In the genomic region with DNA sequence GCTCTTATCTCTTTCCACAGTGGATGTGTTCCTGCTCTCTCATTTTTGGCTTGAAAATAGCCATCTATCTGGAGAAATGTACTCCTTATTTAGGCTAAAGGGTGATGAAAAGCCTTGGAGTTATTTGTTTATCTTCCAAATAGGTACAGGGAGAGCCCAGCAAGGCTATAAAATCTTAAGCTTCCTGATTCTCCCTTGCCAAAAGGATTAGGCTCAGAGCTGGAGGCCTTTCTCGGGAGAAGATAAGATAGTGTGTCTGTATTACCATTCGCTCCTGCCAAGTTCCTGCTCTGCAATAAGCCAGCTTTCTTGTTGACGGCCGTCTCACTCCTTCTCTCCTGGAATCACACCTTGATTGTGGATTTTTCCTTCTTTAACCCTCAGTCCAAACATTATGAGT, we compare ENCODE assay signal across 16 cellular contexts.
DNase-seq lines count a peak whose midpoint lies in the region; ATAC-seq and TF ChIP-seq lines count a peak whose summit lies in the region.
"Had no signal": no experiment of that assay in that cellular context is flagged by ENCODE, and none has a peak within 500 bp of the region (broad histone marks: within the 10 kb centered on the region; RNA-seq: fewer than 3 reads in every experiment).

No MANE protein-coding gene starts in this region.

- no peaks in the 10 kb centered on the region for H3K27me3 Mint-ChIP-seq in stimulated activated naive CD8-positive, alpha-beta T cell treated with anti-CD3 and anti-CD28 coated beads, Interleukin-15, amount 100 ng/mL, for 72 hours
- H3K27me3 Mint-ChIP-seq: B cell had no signal

- peak overlapping the region; percentile 12 for H2BK120ac ChIP-seq in mesendoderm (ENCODE audit: low read depth, low read length)

- intact Hi-C loops in testis (cut with DNase I; ENCODE audit: low total_unique reads), result no loop called here

- no peak overlapping the region for H2BK5ac ChIP-seq in mesendoderm (ENCODE audit: low read length)

- H3K4me2 ChIP-seq in mesendoderm (ENCODE audit: low read length), result no peak overlapping the region

- H3K4me1 ChIP-seq in mesendoderm (ENCODE audit: control insufficient read depth, low read depth, low read length) (no peaks in the 10 kb centered on the region), testis (peaks cover 36% of the 10 kb centered on the region)

- DNase-seq in OCI-M1 (lab: John Stamatoyannopoulos, UW) (peak; percentile 29), fibroblast of villous mesenchyme (ENCODE audit: low read depth) (peak; percentile 95), mesendoderm (peak; percentile 89), testis (peak; percentile 79), brain microvascular endothelial cell (no peak)
- no peak for DNase-seq in stimulated activated naive CD8-positive, alpha-beta T cell treated with anti-CD3 and anti-CD28 coated beads, Interleukin-15, amount 100 ng/mL, for 72 hours
- DNase-seq: activated CD4-positive, alpha-beta T cell treated with anti-CD3 and anti-CD28 coated beads for 36 hours; activated naive CD4-positive, alpha-beta T cell treated with anti-CD3 and anti-CD28 coated beads, Interleukin-2, amount 50 U/mL, for 16 hours; DMS153; foreskin melanocyte; KBM-7; NCI-H1417; NCI-H2227 treated with DMSO at 0.1 percent for 48 hours; stimulated activated CD4-positive, alpha-beta T cell treated with anti-CD3 and anti-CD28 coated beads, Interleukin-12 subunit alpha, Interleukin-12 subunit beta, amount 100 ng/mL, for 4 hours had no signal

- TF ChIP-seq CTCF in fibroblast of villous mesenchyme (IDR thresholded peaks at IDR 0.05; ENCODE audit: insufficient read depth, low read depth, low read length), result no peak
- no peak for TF ChIP-seq CTCF in testis (IDR thresholded peaks at IDR 0.05)
- no peak for TF ChIP-seq CTCF in brain microvascular endothelial cell (IDR thresholded peaks at IDR 0.05; ENCODE audit: low read depth, low read length, missing control alignments)

- H3K4me1 Mint-ChIP-seq in stimulated activated naive CD8-positive, alpha-beta T cell treated with anti-CD3 and anti-CD28 coated beads, Interleukin-15, amount 100 ng/mL, for 72 hours, result no peaks in the 10 kb centered on the region
- H3K4me1 Mint-ChIP-seq: activated CD4-positive, alpha-beta T cell treated with anti-CD3 and anti-CD28 coated beads for 36 hours; B cell had no signal

- no peak for TF ChIP-seq POLR2A in testis (IDR thresholded peaks at IDR 0.05)

- no peak overlapping the region for H3K23ac ChIP-seq in mesendoderm (ENCODE audit: low read length)

- no peak overlapping the region for H3K4ac ChIP-seq in mesendoderm (ENCODE audit: low read depth, low read length)

- ATAC-seq in GM18511 (IDR thresholded peaks at IDR 0.05; ENCODE audit: unreplicated experiment), result no peak
- no peak for ATAC-seq in stimulated activated naive CD8-positive, alpha-beta T cell treated with anti-CD3 and anti-CD28 coated beads, Interleukin-15, amount 100 ng/mL, for 72 hours
- ATAC-seq: activated CD4-positive, alpha-beta T cell treated with anti-CD3 and anti-CD28 coated beads for 36 hours had no signal

- H3K27ac Mint-ChIP-seq in stimulated activated naive CD8-positive, alpha-beta T cell treated with anti-CD3 and anti-CD28 coated beads, Interleukin-15, amount 100 ng/mL, for 72 hours, result peak overlapping the region in 1 of 2 donors; percentile 72
- H3K27ac Mint-ChIP-seq: activated CD4-positive, alpha-beta T cell treated with anti-CD3 and anti-CD28 coated beads for 36 hours; B cell had no signal

- no peak overlapping the region for H4K5ac ChIP-seq in mesendoderm (ENCODE audit: low read length)

- H3K79me1 ChIP-seq in mesendoderm (ENCODE audit: low read length), result no peaks in the 10 kb centered on the region

- no peaks in the 10 kb centered on the region for H3K79me2 ChIP-seq in mesendoderm (ENCODE audit: control insufficient read depth, insufficient read depth, low read length)

- no peak overlapping the region for H4K8ac ChIP-seq in mesendoderm (ENCODE audit: low read depth, low read length)

- no peaks in the 10 kb centered on the region for H3K9me3 ChIP-seq in testis

- no peaks in the 10 kb centered on the region for H3K36me3 ChIP-seq in mesendoderm (ENCODE audit: control insufficient read depth, insufficient read depth, low read length)
- H3K36me3 ChIP-seq in testis (ENCODE audit: low read depth, missing control alignments), result no peaks in the 10 kb centered on the region
- H3K36me3 ChIP-seq in brain microvascular endothelial cell (replicated peaks), result no peaks in the 10 kb centered on the region

- H3K4me3 ChIP-seq in fibroblast of villous mesenchyme (ENCODE audit: low read depth, low read length) (no peak overlapping the region), mesendoderm (ENCODE audit: low read length) (no peak overlapping the region), testis (no peak overlapping the region), brain microvascular endothelial cell (ENCODE audit: low read depth, low read length) (no peak overlapping the region)

- no CpG with 5 or more reads among the region's 4 CpGs for WGBS in mesendoderm (ENCODE audit: extremely low coverage, insufficient coverage, low lambda C conversion rate)
- 17 to 36% methylated on average over 4 of the region's 4 CpGs for WGBS in testis, 2 donors

- no peak overlapping the region for H3K9ac ChIP-seq in mesendoderm (ENCODE audit: low read length)

- no peak overlapping the region for H2AK5ac ChIP-seq in mesendoderm (ENCODE audit: low read length)

- in situ Hi-C loops in brain microvascular endothelial cell (cut with HindIII; ENCODE audit: low pct_ligation_motif_present, low sequenced_read_pairs), result loop anchor here (25.0 kb wide), 1 partner anchor 470 kb away; no protein-coding TSS in a partner anchor

- peaks cover 8 to 18% of the 10 kb centered on the region in 2 donors for H3K9me3 Mint-ChIP-seq in stimulated activated naive CD8-positive, alpha-beta T cell treated with anti-CD3 and anti-CD28 coated beads, Interleukin-15, amount 100 ng/mL, for 72 hours

- peak overlapping the region; percentile 60 for H3K18ac ChIP-seq in mesendoderm (ENCODE audit: low read length)

- H3K27me3 ChIP-seq in mesendoderm (ENCODE audit: insufficient read depth, low read length, poor library complexity) (no peaks in the 10 kb centered on the region), testis (no peaks in the 10 kb centered on the region), brain microvascular endothelial cell (replicated peaks) (no peaks in the 10 kb centered on the region)

- H2BK15ac ChIP-seq in mesendoderm (replicated peaks; ENCODE audit: low read depth), result no peak overlapping the region

- no peak overlapping the region for H3K56ac ChIP-seq in mesendoderm (ENCODE audit: low read length)

- no peak overlapping the region for H3K4me3 Mint-ChIP-seq in stimulated activated naive CD8-positive, alpha-beta T cell treated with anti-CD3 and anti-CD28 coated beads, Interleukin-15, amount 100 ng/mL, for 72 hours
- H3K4me3 Mint-ChIP-seq: activated CD4-positive, alpha-beta T cell treated with anti-CD3 and anti-CD28 coated beads for 36 hours; B cell had no signal

- H3K27ac ChIP-seq in mesendoderm (ENCODE audit: low read depth, low read length) (peak overlapping the region; percentile 77), testis (peak overlapping the region; percentile 34 to 63), brain microvascular endothelial cell (no peak overlapping the region)

Comparison
In these comparisons a context has a peak if more than half of its experiments do, and no peak if none do; other contexts are left out.
1. DNase-seq: peak in OCI-M1 (single experiment), fibroblast of villous mesenchyme (single experiment), mesendoderm (single experiment) and testis (single experiment); none in brain microvascular endothelial cell (single experiment) and stimulated activated naive CD8-positive, alpha-beta T cell treated with anti-CD3 and anti-CD28 coated beads, Interleukin-15, amount 100 ng/mL, for 72 hours (0 of 2).